In genomic region chr11:134510641-134511040, GRCh38 we compare ENCODE assay signal across 14 cellular contexts.
"Had no signal": no experiment of that assay in that cellular context is flagged by ENCODE, and none has a peak within 500 bp of the region (broad histone marks: within the 10 kb centered on the region; RNA-seq: fewer than 3 reads in every experiment).

No MANE protein-coding gene starts in this region.

- ATAC-seq: activated CD8-positive, alpha-beta memory T cell treated with anti-CD3 and anti-CD28 coated beads, Interleukin-2, amount 10 ng/mL, durations not matched to agents 7 days and 5 days; activated naive CD8-positive, alpha-beta T cell treated with anti-CD3 and anti-CD28 coated beads, Interleukin-2, amount 50 U/mL, for 24 hours; gastroesophageal sphincter; right lobe of liver; T-cell had no signal

- H3K36me3 Mint-ChIP-seq: activated CD4-positive, alpha-beta memory T cell treated with anti-CD3 and anti-CD28 coated beads for 36 hours; activated CD8-positive, alpha-beta memory T cell treated with anti-CD3 and anti-CD28 coated beads, Interleukin-2, amount 10 ng/mL, durations not matched to agents 7 days and 5 days; T-cell had no signal

- H3K27me3 Mint-ChIP-seq: activated CD8-positive, alpha-beta memory T cell treated with anti-CD3 and anti-CD28 coated beads, Interleukin-2, amount 10 ng/mL, durations not matched to agents 7 days and 5 days; stimulated activated naive CD8-positive, alpha-beta T cell treated with anti-CD3 and anti-CD28 coated beads, Interleukin-15, Interleukin-2, amounts not matched to agents 100 ng/mL and 50 ng/mL, for 24 hours had no signal

- H3K9me3 Mint-ChIP-seq: activated CD4-positive, alpha-beta memory T cell treated with anti-CD3 and anti-CD28 coated beads for 36 hours; activated naive CD8-positive, alpha-beta T cell treated with anti-CD3 and anti-CD28 coated beads, Interleukin-2, amount 50 U/mL, for 24 hours; nephron progenitor cell; stimulated activated naive CD8-positive, alpha-beta T cell treated with anti-CD3 and anti-CD28 coated beads, Interleukin-15, Interleukin-2, amounts not matched to agents 100 ng/mL and 50 ng/mL, for 24 hours; T-cell had no signal

- DNase-seq: activated CD4-positive, alpha-beta memory T cell treated with anti-CD3 and anti-CD28 coated beads for 36 hours; activated CD8-positive, alpha-beta memory T cell treated with anti-CD3 and anti-CD28 coated beads, Interleukin-2, amount 10 ng/mL, durations not matched to agents 7 days and 5 days; activated naive CD8-positive, alpha-beta T cell treated with anti-CD3 and anti-CD28 coated beads, Interleukin-2, amount 50 U/mL, for 24 hours; activated T-cell treated with anti-CD3 and anti-CD28 coated beads, Interleukin-2, amount 50 U/mL, for 48 hours; erythroblast; left ventricle myocardium inferior; mesendoderm; nephron progenitor cell; spleen; T-cell; T-helper 9 cell had no signal

- H3K27ac Mint-ChIP-seq: activated CD4-positive, alpha-beta memory T cell treated with anti-CD3 and anti-CD28 coated beads for 36 hours; activated CD8-positive, alpha-beta memory T cell treated with anti-CD3 and anti-CD28 coated beads, Interleukin-2, amount 10 ng/mL, durations not matched to agents 7 days and 5 days; activated naive CD8-positive, alpha-beta T cell treated with anti-CD3 and anti-CD28 coated beads, Interleukin-2, amount 50 U/mL, for 24 hours; nephron progenitor cell; stimulated activated naive CD8-positive, alpha-beta T cell treated with anti-CD3 and anti-CD28 coated beads, Interleukin-15, Interleukin-2, amounts not matched to agents 100 ng/mL and 50 ng/mL, for 24 hours; T-cell had no signal

- H3K4me3 Mint-ChIP-seq: activated CD4-positive, alpha-beta memory T cell treated with anti-CD3 and anti-CD28 coated beads for 36 hours; activated CD8-positive, alpha-beta memory T cell treated with anti-CD3 and anti-CD28 coated beads, Interleukin-2, amount 10 ng/mL, durations not matched to agents 7 days and 5 days; activated naive CD8-positive, alpha-beta T cell treated with anti-CD3 and anti-CD28 coated beads, Interleukin-2, amount 50 U/mL, for 24 hours; nephron progenitor cell; stimulated activated naive CD8-positive, alpha-beta T cell treated with anti-CD3 and anti-CD28 coated beads, Interleukin-15, Interleukin-2, amounts not matched to agents 100 ng/mL and 50 ng/mL, for 24 hours; T-cell had no signal

- H3K4me1 Mint-ChIP-seq: activated CD8-positive, alpha-beta memory T cell treated with anti-CD3 and anti-CD28 coated beads, Interleukin-2, amount 10 ng/mL, durations not matched to agents 7 days and 5 days; activated naive CD8-positive, alpha-beta T cell treated with anti-CD3 and anti-CD28 coated beads, Interleukin-2, amount 50 U/mL, for 24 hours; T-cell had no signal
